8 cellular contexts compared by ENCODE assay signal in the genomic region with DNA sequence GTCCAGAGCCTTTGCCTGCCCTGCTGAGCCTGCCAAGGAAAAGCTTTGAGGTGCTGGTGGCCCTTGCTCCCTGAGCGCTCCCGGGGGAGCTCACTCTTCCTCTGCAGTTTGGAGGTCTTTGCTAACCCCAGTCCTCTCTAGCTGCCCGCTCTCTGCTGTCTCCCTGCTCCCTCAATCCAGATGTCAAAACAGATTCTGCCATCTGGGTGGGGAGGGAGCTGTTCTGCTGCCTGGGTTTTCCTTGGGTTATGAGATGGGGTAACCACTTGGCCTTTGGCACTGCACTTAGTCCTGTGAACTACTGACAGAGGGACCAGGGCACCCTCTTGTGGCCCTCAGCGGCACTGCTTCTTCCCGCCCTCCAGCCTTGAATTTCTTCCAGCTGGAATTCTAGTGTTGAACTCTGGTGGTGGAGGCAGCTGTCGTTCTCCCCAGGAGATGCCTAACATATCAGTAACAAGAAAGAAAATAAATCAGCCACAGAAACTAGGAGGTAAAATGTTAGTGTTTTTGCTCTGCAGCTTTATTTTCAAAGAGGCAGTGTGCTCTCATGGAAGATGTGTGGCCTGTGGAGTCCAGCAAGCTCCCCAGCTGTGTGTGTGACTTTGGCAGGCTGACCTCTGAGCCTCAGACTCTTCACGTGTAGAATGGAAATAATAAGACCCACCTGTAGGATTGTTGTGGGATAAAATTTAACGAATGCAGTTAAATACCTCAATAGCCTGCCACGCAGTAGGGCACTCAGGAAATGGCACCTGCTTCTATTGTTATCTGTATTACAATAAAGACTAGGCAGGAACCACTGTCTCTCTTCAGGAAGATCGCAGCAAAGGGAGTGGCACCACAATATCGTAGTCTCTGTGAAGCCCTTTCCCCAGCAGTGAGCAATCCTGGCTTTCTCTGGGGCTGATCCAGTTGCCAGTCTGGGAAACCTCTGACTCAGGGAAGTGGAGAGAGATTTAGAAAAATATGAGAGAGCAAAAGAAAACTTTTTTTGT. TPM values are rescaled to one million over a fixed set of nuclear protein-coding genes. Genes with fewer than 3 reads are reported as not detected.
DNase-seq lines count a peak whose midpoint lies in the region; ATAC-seq and TF ChIP-seq lines count a peak whose summit lies in the region.

No MANE protein-coding gene starts in this region.

- no peaks in the 10 kb centered on the region for H3K27me3 Mint-ChIP-seq in stimulated activated naive CD8-positive, alpha-beta T cell treated with anti-CD3 and anti-CD28 coated beads, Interleukin-15, Interleukin-2, amounts not matched to agents 100 ng/mL and 50 ng/mL, for 24 hours

- H3K4me1 Mint-ChIP-seq in stimulated activated naive CD8-positive, alpha-beta T cell treated with anti-CD3 and anti-CD28 coated beads, Interleukin-15, Interleukin-2, amounts not matched to agents 100 ng/mL and 50 ng/mL, for 24 hours (ENCODE audit: low read depth), result peaks cover 33% of the 10 kb centered on the region

- no peaks in the 10 kb centered on the region for H3K9me3 Mint-ChIP-seq in stimulated activated naive CD8-positive, alpha-beta T cell treated with anti-CD3 and anti-CD28 coated beads, Interleukin-15, Interleukin-2, amounts not matched to agents 100 ng/mL and 50 ng/mL, for 24 hours

- no peak overlapping the region for H3K4me3 Mint-ChIP-seq in stimulated activated naive CD8-positive, alpha-beta T cell treated with anti-CD3 and anti-CD28 coated beads, Interleukin-15, Interleukin-2, amounts not matched to agents 100 ng/mL and 50 ng/mL, for 24 hours

- peak overlapping the region; percentile 75 for H3K27ac Mint-ChIP-seq in stimulated activated naive CD8-positive, alpha-beta T cell treated with anti-CD3 and anti-CD28 coated beads, Interleukin-15, Interleukin-2, amounts not matched to agents 100 ng/mL and 50 ng/mL, for 24 hours

- H3K36me3 ChIP-seq in mucosa of descending colon (ENCODE audit: low read depth), result no peaks in the 10 kb centered on the region

- H3K4me3 ChIP-seq in epithelial cell of esophagus (ENCODE audit: low read length) (no peak overlapping the region), mucosa of descending colon (no peak overlapping the region)

- intact Hi-C loops in mucosa of descending colon (cut with DNase I, micrococcal nuclease), result loop anchor here (2.0 to 10.0 kb wide), 4 partner anchors 238 to 266 kb away; partner anchors contain the start of gene LRP4 (in 1 of the 2)

- peaks cover 20% of the 10 kb centered on the region for H3K4me1 ChIP-seq in mucosa of descending colon (ENCODE audit: low read depth)

- ATAC-seq in HG03354 (IDR thresholded peaks at IDR 0.05; ENCODE audit: poor library complexity, severe bottlenecking, unreplicated experiment) (peak; percentile 64), mucosa of descending colon (peak; percentile 89), HG03135 (IDR thresholded peaks at IDR 0.05; ENCODE audit: unreplicated experiment) (no peak)

- peak; percentile 99 for TF ChIP-seq CTCF in epithelial cell of esophagus (IDR thresholded peaks at IDR 0.05; ENCODE audit: insufficient read depth, low read depth, low read length, missing control alignments)
- TF ChIP-seq CTCF in mucosa of descending colon (IDR thresholded peaks at IDR 0.05), result peak; percentile 89

- DNase-seq in DMS53 (lab: John Stamatoyannopoulos, UW) (peak; percentile 86), NCI-H82 (lab: John Stamatoyannopoulos, UW) (peak; percentile 90), epithelial cell of esophagus (ENCODE audit: low read depth) (peak; percentile 74), mucosa of descending colon (peak; percentile 71 to 92 (median 91))
- peak; percentile 53 for DNase-seq in activated CD8-positive, alpha-beta memory T cell treated with anti-CD3 and anti-CD28 coated beads, Interleukin-2, amount 50 U/mL, for 4 hours

- H3K9me3 ChIP-seq in mucosa of descending colon, result no peaks in the 10 kb centered on the region

- no peaks in the 10 kb centered on the region for H3K36me3 Mint-ChIP-seq in stimulated activated naive CD8-positive, alpha-beta T cell treated with anti-CD3 and anti-CD28 coated beads, Interleukin-15, Interleukin-2, amounts not matched to agents 100 ng/mL and 50 ng/mL, for 24 hours (ENCODE audit: low read depth)

RNA-seq across cellular contexts. Expression of gene ARFGAP2, which starts 23.4 kb away (rescaled TPM):
- total RNA-seq in mucosa of descending colon, result 100 to 1,000 TPM in 2 of 3 donors, 10 to 100 TPM in 1; 83.7 to 107 (median 106) TPM

RNA-seq across cellular contexts. Expression of gene PACSIN3, which starts 33.0 kb away (rescaled TPM):
- 10 to 100 TPM in 1 of 3 donors, 1 to 10 TPM in 2; 2.2 to 63.5 (median 5.1) TPM for total RNA-seq in mucosa of descending colon
